In genomic region chr5:179185256-179186091, GRCh38 we compare ENCODE assay signal across 18 cellular contexts.
"Had no signal": no experiment of that assay in that cellular context is flagged by ENCODE, and none has a peak within 500 bp of the region (broad histone marks: within the 10 kb centered on the region; RNA-seq: fewer than 3 reads in every experiment).

No MANE protein-coding gene starts in this region.

- H3K27ac ChIP-seq: ovary, right lobe of liver, thoracic aorta, upper lobe of right lung had no signal

- H3K4me3 ChIP-seq: ovary, right lobe of liver, thoracic aorta, upper lobe of right lung had no signal

- ATAC-seq: activated T-cell treated with anti-CD3 and anti-CD28 coated beads, Interleukin-2, amount 50 U/mL, for 4 hours; left lobe of liver; right lobe of liver; stimulated activated memory B cell treated with anti-CD40 and anti-IgM and Interleukin-4, amounts not matched to agents 10 μg/mL and 1 μg/mL and 100 μg/mL, for 72 hours; upper lobe of right lung had no signal

- DNase-seq: activated CD4-positive, alpha-beta T cell treated with anti-CD3 and anti-CD28 coated beads, Interleukin-2, amount 50 U/mL, for 1 hour; activated CD8-positive, alpha-beta memory T cell treated with anti-CD3 and anti-CD28 coated beads, Interleukin-2, amount 50 U/mL, for 4 hours; activated naive CD4-positive, alpha-beta T cell treated with anti-CD3 and anti-CD28 coated beads for 36 hours; activated T-cell treated with anti-CD3 and anti-CD28 coated beads, Interleukin-2, amount 50 U/mL, for 4 hours; effector CD8-positive, alpha-beta T cell; hippocampal formation; islet precursor cell; stimulated activated CD4-positive, alpha-beta T cell treated with anti-CD3 and anti-CD28 coated beads, Interleukin-4, amount 100 ng/mL, for 4 hours; T-helper 1 cell; T-helper 9 cell; upper lobe of right lung had no signal

- H3K27me3 Mint-ChIP-seq: brain had no signal

- H3K4me1 Mint-ChIP-seq: stimulated activated memory B cell treated with anti-CD40 and anti-IgM and Interleukin-4, amounts not matched to agents 10 μg/mL and 1 μg/mL and 100 μg/mL, for 72 hours had no signal

- H3K27me3 ChIP-seq: ovary, right lobe of liver, upper lobe of right lung had no signal

- H3K4me3 Mint-ChIP-seq: activated naive CD4-positive, alpha-beta T cell treated with anti-CD3 and anti-CD28 coated beads for 36 hours; activated T-cell treated with anti-CD3 and anti-CD28 coated beads, Interleukin-2, amount 50 U/mL, for 4 hours; brain; neural crest cell; stimulated activated memory B cell treated with anti-CD40 and anti-IgM and Interleukin-4, amounts not matched to agents 10 μg/mL and 1 μg/mL and 100 μg/mL, for 72 hours had no signal

- H3K9me3 Mint-ChIP-seq: activated naive CD4-positive, alpha-beta T cell treated with anti-CD3 and anti-CD28 coated beads for 36 hours; activated T-cell treated with anti-CD3 and anti-CD28 coated beads, Interleukin-2, amount 50 U/mL, for 4 hours; neural crest cell; stimulated activated memory B cell treated with anti-CD40 and anti-IgM and Interleukin-4, amounts not matched to agents 10 μg/mL and 1 μg/mL and 100 μg/mL, for 72 hours had no signal

- H3K27ac Mint-ChIP-seq: activated naive CD4-positive, alpha-beta T cell treated with anti-CD3 and anti-CD28 coated beads for 36 hours; stimulated activated memory B cell treated with anti-CD40 and anti-IgM and Interleukin-4, amounts not matched to agents 10 μg/mL and 1 μg/mL and 100 μg/mL, for 72 hours had no signal

- H3K9me3 ChIP-seq: ovary, right lobe of liver, thoracic aorta, upper lobe of right lung had no signal

- H3K36me3 ChIP-seq: ovary, right lobe of liver, thoracic aorta, upper lobe of right lung had no signal

- H3K36me3 Mint-ChIP-seq: brain; stimulated activated memory B cell treated with anti-CD40 and anti-IgM and Interleukin-4, amounts not matched to agents 10 μg/mL and 1 μg/mL and 100 μg/mL, for 72 hours had no signal

- H3K4me1 ChIP-seq: right lobe of liver, upper lobe of right lung had no signal
